Comparison of ENCODE assay signal across 1 cellular context in the genomic region with DNA sequence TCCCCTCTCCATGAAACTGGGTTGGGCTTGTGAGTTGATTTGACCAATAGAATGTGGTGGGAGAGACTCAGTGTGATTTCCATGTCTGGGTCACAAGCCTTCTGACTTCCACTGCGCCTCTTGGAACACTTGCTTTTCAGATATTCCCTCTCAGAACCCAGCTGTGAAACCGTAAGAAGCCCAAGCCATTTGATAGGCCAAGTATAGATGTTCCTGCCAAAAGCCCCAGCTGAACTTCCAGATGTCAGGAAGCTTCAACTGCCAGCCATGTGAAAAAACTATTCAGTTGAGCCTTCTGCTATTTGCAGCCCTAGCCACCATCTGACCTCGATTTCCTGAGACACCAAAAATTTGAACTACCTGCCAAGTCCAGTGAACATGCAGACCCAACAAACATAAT.
TF ChIP-seq lines count a peak whose summit lies in the region.

No MANE protein-coding gene starts in this region.

TF ChIP-seq in endothelial cell of umbilical vein, 7 proteins besides CTCF, POLR2A, EP300 and RAD21:
- no peak for TF ChIP-seq FOS (IDR thresholded peaks at IDR 0.05; ENCODE audit: borderline replicate concordance, insufficient read depth, low read length)
- TF ChIP-seq JUN (IDR thresholded peaks at IDR 0.05; ENCODE audit: borderline replicate concordance, insufficient read depth, insufficient read length, low read depth) = no peak
- no peak for TF ChIP-seq MYC (IDR thresholded peaks at IDR 0.05; ENCODE audit: low read depth, low read length)
- TF ChIP-seq, protein P1, sequence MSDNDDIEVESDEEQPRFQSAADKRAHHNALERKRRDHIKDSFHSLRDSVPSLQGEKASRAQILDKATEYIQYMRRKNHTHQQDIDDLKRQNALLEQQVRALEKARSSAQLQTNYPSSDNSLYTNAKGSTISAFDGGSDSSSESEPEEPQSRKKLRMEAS (IDR thresholded peaks at IDR 0.05; ENCODE audit: insufficient read depth, insufficient read length) = no peak
- no peak for TF ChIP-seq POLR2AphosphoS5 (IDR thresholded peaks at IDR 0.05; ENCODE audit: insufficient read depth, low read depth, low read length)
TF ChIP-seq in endothelial cell of umbilical vein: peak in this region for 0.
